Comparison of ENCODE assay signal across 8 cellular contexts in genomic region chr3:126983653-126984390, GRCh38. TPM values are rescaled to one million over a fixed set of nuclear protein-coding genes. Genes with fewer than 3 reads are reported as not detected.
DNase-seq lines count a peak whose midpoint lies in the region; ATAC-seq and TF ChIP-seq lines count a peak whose summit lies in the region.

No MANE protein-coding gene starts in this region.

- H3K9me3 ChIP-seq in SJCRH30 (replicated peaks), result no peaks in the 10 kb centered on the region

- peak; percentile 57 for DNase-seq in 8988T
- peak; percentile 62 for DNase-seq in SJCRH30
- DNase-seq in kidney epithelial cell (ENCODE audit: low read depth), result no peak
- peak; percentile 33 to 37 for DNase-seq in stimulated activated CD4-positive, alpha-beta T cell treated with anti-CD3 and anti-CD28 coated beads, Interleukin-4, amount 100 ng/mL, for 4 hours
- DNase-seq in ureter (ENCODE audit: low spot score), result no peak

- peak overlapping the region; percentile 45 for H3K27ac ChIP-seq in SJCRH30

- peak; percentile 4 for ATAC-seq in GM18505 (IDR thresholded peaks at IDR 0.05; ENCODE audit: unreplicated experiment)
- ATAC-seq in GM19351 (IDR thresholded peaks at IDR 0.05; ENCODE audit: unreplicated experiment), result no peak

- no peaks in the 10 kb centered on the region for H3K27me3 ChIP-seq in SJCRH30
- peaks cover 7% of the 10 kb centered on the region for H3K27me3 ChIP-seq in kidney epithelial cell (ENCODE audit: control insufficient read depth, insufficient read depth, low read length)

- H3K36me3 ChIP-seq in SJCRH30 (peaks cover 2% of the 10 kb centered on the region; the same call in 1 of the 2 replicates), kidney epithelial cell (ENCODE audit: control insufficient read depth, insufficient read depth, low read length) (no peaks in the 10 kb centered on the region)

- H3K4me1 Mint-ChIP-seq in brain, result peaks cover 31% of the 10 kb centered on the region

- H3K9me3 Mint-ChIP-seq in brain, result peaks cover 0 to 3% (median 0%) of the 10 kb centered on the region in 5 experiments

- TF ChIP-seq CTCF in brain (conservative IDR thresholded peaks at IDR 0.05) (peak in 1 of 2 experiments; percentile 13), kidney epithelial cell (IDR thresholded peaks at IDR 0.05; ENCODE audit: insufficient read depth, low read length, poor library complexity, severe bottlenecking) (no peak)

- peak overlapping the region; percentile 79 to 86 (median 82) for H3K4me3 Mint-ChIP-seq in brain

- H3K4me1 ChIP-seq in SJCRH30, result 0 out of 2 replicates have a peak, but pooled peaks cover 5% of the 10 kb centered on the region

- TF ChIP-seq POLR2A in GM18505 (IDR thresholded peaks at IDR 0.05; ENCODE audit: borderline replicate concordance, extremely low read depth, insufficient read depth, insufficient read length), result no peak

- H3K27ac Mint-ChIP-seq in brain, result peak overlapping the region in 1 of 5 experiments; percentile 45

- H3K4me3 ChIP-seq in SJCRH30, result peak overlapping the region; percentile 92
- peak overlapping the region; percentile 77 for H3K4me3 ChIP-seq in kidney epithelial cell (ENCODE audit: low read depth, low read length)

- peaks cover 26% of the 10 kb centered on the region for H3K27me3 Mint-ChIP-seq in brain

- H3K36me3 Mint-ChIP-seq in brain, result peaks cover under 1% of the 10 kb centered on the region

RNA-seq across cellular contexts. Expression of gene PLXNA1, which starts 0.9 kb away (rescaled TPM):
- total RNA-seq in SJCRH30 (2014; rRNA removed; shearing (Covaris generic)), result 47.2 and 51.6 TPM in 2 replicates
- 22.2 TPM for polyA plus RNA-seq in brain (ENCODE audit: insufficient read depth, low read depth, low replicate concordance)
- total RNA-seq in kidney epithelial cell, result 54.3 and 64.4 TPM in 2 replicates
- 43.0 TPM for total RNA-seq in ureter

Comparison
In these comparisons a context has a peak if more than half of its experiments do, and no peak if none do; other contexts are left out.
1. DNase-seq: peak in 8988T (single experiment), SJCRH30 (2 of 2) and stimulated activated CD4-positive, alpha-beta T cell treated with anti-CD3 and anti-CD28 coated beads, Interleukin-4, amount 100 ng/mL, for 4 hours (2 of 2); none in kidney epithelial cell (single experiment) and ureter (single experiment).